Comparison of ENCODE assay signal across 1 cellular context in the genomic region with DNA sequence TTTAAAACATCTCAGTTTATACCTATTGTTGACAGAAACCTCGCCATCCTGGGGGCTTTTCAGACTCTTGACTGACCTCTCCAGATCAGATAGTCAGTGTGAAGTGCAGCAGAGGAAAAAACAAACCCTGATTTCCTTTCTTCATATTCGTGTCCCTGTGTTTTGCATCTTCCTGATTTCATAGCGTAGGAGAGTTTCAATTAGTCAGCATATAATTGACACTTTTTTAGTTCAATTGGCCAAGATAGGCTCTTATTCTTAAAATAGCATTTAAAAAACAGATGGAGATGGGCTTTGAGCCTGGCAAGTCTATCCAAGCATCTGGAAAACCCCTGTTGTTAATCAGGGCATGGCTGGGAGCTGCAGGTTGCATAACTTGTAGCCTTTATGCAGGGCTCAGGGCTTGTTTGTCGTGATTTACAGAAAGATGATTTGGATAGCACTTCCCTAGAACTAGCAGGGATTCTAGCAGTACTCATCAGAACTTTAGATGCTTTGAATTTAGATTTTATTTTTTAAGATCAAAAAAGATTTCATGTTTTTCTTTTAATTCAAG.
TF ChIP-seq lines count a peak whose summit lies in the region.

No MANE protein-coding gene starts in this region.

TF ChIP-seq in IMR-90, 13 proteins besides CTCF, POLR2A, EP300 and RAD21 (continued from another document):
- TF ChIP-seq, protein P1, sequence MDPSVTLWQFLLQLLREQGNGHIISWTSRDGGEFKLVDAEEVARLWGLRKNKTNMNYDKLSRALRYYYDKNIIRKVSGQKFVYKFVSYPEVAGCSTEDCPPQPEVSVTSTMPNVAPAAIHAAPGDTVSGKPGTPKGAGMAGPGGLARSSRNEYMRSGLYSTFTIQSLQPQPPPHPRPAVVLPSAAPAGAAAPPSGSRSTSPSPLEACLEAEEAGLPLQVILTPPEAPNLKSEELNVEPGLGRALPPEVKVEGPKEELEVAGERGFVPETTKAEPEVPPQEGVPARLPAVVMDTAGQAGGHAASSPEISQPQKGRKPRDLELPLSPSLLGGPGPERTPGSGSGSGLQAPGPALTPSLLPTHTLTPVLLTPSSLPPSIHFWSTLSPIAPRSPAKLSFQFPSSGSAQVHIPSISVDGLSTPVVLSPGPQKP (IDR thresholded peaks at IDR 0.05; ENCODE audit: borderline replicate concordance, low read depth, low read length), result no peak
- TF ChIP-seq BHLHE40 (IDR thresholded peaks at IDR 0.05; ENCODE audit: low read depth, low read length) (no peak), FOS (IDR thresholded peaks at IDR 0.05; ENCODE audit: low read depth, low read length) (no peak), MAFK (IDR thresholded peaks at IDR 0.05; ENCODE audit: low read depth, low read length) (peak; percentile 75), CEBPB (IDR thresholded peaks at IDR 0.05; ENCODE audit: low read depth, low read length) (peak; percentile 87), RFX5 (IDR thresholded peaks at IDR 0.05; ENCODE audit: low read depth, low read length) (no peak), RCOR1 (IDR thresholded peaks at IDR 0.05; ENCODE audit: insufficient replicate concordance, low read length) (no peak), NFE2L2 (IDR thresholded peaks at IDR 0.05; ENCODE audit: low read depth, low read length) (no peak)
